Comparison of ENCODE assay signal across 1 cellular context in the genomic region with DNA sequence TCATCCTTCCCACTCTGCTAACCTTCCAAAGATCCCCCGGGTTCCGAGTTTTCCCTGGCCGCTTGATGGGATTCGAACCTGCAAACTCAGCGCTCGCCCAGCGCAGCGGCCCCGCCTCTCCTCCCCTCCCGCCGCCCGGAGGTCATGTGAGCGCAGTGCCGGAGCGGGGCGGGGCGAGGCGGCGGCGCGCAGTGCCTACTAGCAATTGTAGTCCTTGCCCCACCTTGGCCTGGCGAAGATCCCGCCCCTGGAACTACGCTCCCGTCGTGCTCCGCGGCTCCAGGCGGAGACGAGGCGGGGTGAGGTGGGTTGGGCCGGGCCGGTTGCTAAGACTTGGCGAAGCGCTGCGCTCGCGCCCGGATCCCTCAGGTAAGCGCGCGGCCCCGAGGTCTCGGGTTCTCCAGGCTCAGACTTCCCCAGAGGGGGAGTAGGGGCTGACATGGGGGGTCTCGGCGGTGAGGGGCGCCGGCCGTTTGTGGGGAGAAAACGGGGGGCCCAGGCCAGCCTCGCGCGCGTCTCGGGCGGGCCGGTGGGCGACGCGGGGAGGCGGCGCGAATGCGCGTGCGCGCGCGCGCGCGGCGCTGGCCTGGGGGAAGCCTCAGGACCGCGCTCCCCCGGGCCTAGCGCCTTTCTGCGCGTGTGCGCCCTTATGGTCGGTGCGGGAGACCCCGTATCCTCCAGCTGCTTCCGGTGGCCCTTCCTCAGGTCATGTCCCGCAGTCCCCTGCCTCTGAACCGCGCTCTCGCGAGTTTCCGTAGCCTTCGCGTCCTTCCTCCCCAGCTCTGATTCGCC.
TF ChIP-seq lines count a peak whose summit lies in the region.

A gene (plus strand): TSS at position 329 of the 792 bp plus-strand sequence. CDS start 6,649 bp downstream, outside the sequence.
A gene with protein sequence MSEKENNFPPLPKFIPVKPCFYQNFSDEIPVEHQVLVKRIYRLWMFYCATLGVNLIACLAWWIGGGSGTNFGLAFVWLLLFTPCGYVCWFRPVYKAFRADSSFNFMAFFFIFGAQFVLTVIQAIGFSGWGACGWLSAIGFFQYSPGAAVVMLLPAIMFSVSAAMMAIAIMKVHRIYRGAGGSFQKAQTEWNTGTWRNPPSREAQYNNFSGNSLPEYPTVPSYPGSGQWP (plus strand): TSS at position 329 of the 792 bp plus-strand sequence. CDS start 9,621 bp downstream, outside the sequence.

TF ChIP-seq in K562, 482 proteins besides CTCF, POLR2A, EP300 and RAD21 (continued from another document and continues in another):
- TF ChIP-seq, protein P1, sequence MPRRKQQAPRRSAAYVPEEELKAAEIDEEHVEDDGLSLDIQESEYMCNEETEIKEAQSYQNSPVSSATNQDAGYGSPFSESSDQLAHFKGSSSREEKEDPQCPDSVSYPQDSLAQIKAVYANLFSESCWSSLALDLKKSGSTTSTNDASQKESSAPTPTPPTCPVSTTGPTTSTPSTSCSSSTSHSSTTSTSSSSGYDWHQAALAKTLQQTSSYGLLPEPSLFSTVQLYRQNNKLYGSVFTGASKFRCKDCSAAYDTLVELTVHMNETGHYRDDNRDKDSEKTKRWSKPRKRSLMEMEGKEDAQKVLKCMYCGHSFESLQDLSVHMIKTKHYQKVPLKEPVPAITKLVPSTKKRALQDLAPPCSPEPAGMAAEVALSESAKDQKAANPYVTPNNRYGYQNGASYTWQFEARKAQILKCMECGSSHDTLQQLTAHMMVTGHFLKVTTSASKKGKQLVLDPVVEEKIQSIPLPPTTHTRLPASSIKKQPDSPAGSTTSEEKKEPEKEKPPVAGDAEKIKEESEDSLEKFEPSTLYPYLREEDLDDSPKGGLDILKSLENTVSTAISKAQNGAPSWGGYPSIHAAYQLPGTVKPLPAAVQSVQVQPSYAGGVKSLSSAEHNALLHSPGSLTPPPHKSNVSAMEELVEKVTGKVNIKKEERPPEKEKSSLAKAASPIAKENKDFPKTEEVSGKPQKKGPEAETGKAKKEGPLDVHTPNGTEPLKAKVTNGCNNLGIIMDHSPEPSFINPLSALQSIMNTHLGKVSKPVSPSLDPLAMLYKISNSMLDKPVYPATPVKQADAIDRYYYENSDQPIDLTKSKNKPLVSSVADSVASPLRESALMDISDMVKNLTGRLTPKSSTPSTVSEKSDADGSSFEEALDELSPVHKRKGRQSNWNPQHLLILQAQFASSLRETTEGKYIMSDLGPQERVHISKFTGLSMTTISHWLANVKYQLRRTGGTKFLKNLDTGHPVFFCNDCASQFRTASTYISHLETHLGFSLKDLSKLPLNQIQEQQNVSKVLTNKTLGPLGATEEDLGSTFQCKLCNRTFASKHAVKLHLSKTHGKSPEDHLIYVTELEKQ (CRISPR knock-in tag; IDR thresholded peaks at IDR 0.05): no peak
- no peak for TF ChIP-seq XRCC4 (IDR thresholded peaks at IDR 0.05; ENCODE audit: extremely low read depth, insufficient read depth, insufficient read length)
- TF ChIP-seq DPF2 (IDR thresholded peaks at IDR 0.05): no peak; the same call in 1 of the 2 replicates
- TF ChIP-seq, protein P2, sequence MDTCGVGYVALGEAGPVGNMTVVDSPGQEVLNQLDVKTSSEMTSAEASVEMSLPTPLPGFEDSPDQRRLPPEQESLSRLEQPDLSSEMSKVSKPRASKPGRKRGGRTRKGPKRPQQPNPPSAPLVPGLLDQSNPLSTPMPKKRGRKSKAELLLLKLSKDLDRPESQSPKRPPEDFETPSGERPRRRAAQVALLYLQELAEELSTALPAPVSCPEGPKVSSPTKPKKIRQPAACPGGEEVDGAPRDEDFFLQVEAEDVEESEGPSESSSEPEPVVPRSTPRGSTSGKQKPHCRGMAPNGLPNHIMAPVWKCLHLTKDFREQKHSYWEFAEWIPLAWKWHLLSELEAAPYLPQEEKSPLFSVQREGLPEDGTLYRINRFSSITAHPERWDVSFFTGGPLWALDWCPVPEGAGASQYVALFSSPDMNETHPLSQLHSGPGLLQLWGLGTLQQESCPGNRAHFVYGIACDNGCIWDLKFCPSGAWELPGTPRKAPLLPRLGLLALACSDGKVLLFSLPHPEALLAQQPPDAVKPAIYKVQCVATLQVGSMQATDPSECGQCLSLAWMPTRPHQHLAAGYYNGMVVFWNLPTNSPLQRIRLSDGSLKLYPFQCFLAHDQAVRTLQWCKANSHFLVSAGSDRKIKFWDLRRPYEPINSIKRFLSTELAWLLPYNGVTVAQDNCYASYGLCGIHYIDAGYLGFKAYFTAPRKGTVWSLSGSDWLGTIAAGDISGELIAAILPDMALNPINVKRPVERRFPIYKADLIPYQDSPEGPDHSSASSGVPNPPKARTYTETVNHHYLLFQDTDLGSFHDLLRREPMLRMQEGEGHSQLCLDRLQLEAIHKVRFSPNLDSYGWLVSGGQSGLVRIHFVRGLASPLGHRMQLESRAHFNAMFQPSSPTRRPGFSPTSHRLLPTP (IDR thresholded peaks at IDR 0.05; ENCODE audit: borderline replicate concordance, extremely low read depth, insufficient read length): peak; percentile 99
- TF ChIP-seq, protein P3, sequence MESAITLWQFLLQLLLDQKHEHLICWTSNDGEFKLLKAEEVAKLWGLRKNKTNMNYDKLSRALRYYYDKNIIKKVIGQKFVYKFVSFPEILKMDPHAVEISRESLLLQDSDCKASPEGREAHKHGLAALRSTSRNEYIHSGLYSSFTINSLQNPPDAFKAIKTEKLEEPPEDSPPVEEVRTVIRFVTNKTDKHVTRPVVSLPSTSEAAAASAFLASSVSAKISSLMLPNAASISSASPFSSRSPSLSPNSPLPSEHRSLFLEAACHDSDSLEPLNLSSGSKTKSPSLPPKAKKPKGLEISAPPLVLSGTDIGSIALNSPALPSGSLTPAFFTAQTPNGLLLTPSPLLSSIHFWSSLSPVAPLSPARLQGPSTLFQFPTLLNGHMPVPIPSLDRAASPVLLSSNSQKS (CRISPR knock-in tag; IDR thresholded peaks at IDR 0.05): no peak
- TF ChIP-seq, protein P4, sequence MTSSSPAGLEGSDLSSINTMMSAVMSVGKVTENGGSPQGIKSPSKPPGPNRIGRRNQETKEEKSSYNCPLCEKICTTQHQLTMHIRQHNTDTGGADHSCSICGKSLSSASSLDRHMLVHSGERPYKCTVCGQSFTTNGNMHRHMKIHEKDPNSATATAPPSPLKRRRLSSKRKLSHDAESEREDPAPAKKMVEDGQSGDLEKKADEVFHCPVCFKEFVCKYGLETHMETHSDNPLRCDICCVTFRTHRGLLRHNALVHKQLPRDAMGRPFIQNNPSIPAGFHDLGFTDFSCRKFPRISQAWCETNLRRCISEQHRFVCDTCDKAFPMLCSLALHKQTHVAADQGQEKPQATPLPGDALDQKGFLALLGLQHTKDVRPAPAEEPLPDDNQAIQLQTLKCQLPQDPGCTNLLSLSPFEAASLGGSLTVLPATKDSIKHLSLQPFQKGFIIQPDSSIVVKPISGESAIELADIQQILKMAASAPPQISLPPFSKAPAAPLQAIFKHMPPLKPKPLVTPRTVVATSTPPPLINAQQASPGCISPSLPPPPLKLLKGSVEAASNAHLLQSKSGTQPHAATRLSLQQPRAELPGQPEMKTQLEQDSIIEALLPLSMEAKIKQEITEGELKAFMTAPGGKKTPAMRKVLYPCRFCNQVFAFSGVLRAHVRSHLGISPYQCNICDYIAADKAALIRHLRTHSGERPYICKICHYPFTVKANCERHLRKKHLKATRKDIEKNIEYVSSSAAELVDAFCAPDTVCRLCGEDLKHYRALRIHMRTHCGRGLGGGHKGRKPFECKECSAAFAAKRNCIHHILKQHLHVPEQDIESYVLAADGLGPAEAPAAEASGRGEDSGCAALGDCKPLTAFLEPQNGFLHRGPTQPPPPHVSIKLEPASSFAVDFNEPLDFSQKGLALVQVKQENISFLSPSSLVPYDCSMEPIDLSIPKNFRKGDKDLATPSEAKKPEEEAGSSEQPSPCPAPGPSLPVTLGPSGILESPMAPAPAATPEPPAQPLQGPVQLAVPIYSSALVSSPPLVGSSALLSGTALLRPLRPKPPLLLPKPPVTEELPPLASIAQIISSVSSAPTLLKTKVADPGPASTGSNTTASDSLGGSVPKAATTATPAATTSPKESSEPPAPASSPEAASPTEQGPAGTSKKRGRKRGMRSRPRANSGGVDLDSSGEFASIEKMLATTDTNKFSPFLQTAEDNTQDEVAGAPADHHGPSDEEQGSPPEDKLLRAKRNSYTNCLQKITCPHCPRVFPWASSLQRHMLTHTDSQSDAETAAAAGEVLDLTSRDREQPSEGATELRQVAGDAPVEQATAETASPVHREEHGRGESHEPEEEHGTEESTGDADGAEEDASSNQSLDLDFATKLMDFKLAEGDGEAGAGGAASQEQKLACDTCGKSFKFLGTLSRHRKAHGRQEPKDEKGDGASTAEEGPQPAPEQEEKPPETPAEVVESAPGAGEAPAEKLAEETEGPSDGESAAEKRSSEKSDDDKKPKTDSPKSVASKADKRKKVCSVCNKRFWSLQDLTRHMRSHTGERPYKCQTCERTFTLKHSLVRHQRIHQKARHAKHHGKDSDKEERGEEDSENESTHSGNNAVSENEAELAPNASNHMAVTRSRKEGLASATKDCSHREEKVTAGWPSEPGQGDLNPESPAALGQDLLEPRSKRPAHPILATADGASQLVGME (CRISPR knock-in tag; IDR thresholded peaks at IDR 0.05): no peak
- TF ChIP-seq, protein P5, sequence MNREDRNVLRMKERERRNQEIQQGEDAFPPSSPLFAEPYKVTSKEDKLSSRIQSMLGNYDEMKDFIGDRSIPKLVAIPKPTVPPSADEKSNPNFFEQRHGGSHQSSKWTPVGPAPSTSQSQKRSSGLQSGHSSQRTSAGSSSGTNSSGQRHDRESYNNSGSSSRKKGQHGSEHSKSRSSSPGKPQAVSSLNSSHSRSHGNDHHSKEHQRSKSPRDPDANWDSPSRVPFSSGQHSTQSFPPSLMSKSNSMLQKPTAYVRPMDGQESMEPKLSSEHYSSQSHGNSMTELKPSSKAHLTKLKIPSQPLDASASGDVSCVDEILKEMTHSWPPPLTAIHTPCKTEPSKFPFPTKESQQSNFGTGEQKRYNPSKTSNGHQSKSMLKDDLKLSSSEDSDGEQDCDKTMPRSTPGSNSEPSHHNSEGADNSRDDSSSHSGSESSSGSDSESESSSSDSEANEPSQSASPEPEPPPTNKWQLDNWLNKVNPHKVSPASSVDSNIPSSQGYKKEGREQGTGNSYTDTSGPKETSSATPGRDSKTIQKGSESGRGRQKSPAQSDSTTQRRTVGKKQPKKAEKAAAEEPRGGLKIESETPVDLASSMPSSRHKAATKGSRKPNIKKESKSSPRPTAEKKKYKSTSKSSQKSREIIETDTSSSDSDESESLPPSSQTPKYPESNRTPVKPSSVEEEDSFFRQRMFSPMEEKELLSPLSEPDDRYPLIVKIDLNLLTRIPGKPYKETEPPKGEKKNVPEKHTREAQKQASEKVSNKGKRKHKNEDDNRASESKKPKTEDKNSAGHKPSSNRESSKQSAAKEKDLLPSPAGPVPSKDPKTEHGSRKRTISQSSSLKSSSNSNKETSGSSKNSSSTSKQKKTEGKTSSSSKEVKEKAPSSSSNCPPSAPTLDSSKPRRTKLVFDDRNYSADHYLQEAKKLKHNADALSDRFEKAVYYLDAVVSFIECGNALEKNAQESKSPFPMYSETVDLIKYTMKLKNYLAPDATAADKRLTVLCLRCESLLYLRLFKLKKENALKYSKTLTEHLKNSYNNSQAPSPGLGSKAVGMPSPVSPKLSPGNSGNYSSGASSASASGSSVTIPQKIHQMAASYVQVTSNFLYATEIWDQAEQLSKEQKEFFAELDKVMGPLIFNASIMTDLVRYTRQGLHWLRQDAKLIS (CRISPR knock-in tag; IDR thresholded peaks at IDR 0.05): 0 out of 2 replicates have a peak, but pooled peaks have one; percentile 60
- peak in 1 of 2 experiments; percentile 55; a peak in 1 of 3 replicates for TF ChIP-seq CBX3 (IDR thresholded peaks at IDR 0.05; ENCODE audit: borderline replicate concordance in 1 of 2, low read length in 2 of 2)
- no peak for TF ChIP-seq PRMT5 (CRISPR knock-in tag; IDR thresholded peaks at IDR 0.05)
- peak; percentile 93 for TF ChIP-seq GABPA (tag; conservative IDR thresholded peaks at IDR 0.05; ENCODE audit: low read depth)
- no peak for TF ChIP-seq ZFP36 (IDR thresholded peaks at IDR 0.05; ENCODE audit: low read depth, low read length, partially characterized antibody)
- TF ChIP-seq SREBF2 (CRISPR knock-in tag; IDR thresholded peaks at IDR 0.05): no peak
- TF ChIP-seq, protein P6, sequence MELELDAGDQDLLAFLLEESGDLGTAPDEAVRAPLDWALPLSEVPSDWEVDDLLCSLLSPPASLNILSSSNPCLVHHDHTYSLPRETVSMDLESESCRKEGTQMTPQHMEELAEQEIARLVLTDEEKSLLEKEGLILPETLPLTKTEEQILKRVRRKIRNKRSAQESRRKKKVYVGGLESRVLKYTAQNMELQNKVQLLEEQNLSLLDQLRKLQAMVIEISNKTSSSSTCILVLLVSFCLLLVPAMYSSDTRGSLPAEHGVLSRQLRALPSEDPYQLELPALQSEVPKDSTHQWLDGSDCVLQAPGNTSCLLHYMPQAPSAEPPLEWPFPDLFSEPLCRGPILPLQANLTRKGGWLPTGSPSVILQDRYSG (tag; conservative IDR thresholded peaks at IDR 0.05; ENCODE audit: low read depth): no peak
- peak; percentile 58; the same call in 1 of the 2 replicates for TF ChIP-seq BCOR (IDR thresholded peaks at IDR 0.05)
- TF ChIP-seq EP400 (IDR thresholded peaks at IDR 0.05): peak; percentile 58; the same call in 1 of the 2 replicates
- TF ChIP-seq NR2C1 (IDR thresholded peaks at IDR 0.05): peak; percentile 99
- peak; percentile 99 for TF ChIP-seq NR2C1 (tag; IDR thresholded peaks at IDR 0.05)
- no peak for TF ChIP-seq ZFP1 (CRISPR knock-in tag; IDR thresholded peaks at IDR 0.05)
- TF ChIP-seq, protein P7, sequence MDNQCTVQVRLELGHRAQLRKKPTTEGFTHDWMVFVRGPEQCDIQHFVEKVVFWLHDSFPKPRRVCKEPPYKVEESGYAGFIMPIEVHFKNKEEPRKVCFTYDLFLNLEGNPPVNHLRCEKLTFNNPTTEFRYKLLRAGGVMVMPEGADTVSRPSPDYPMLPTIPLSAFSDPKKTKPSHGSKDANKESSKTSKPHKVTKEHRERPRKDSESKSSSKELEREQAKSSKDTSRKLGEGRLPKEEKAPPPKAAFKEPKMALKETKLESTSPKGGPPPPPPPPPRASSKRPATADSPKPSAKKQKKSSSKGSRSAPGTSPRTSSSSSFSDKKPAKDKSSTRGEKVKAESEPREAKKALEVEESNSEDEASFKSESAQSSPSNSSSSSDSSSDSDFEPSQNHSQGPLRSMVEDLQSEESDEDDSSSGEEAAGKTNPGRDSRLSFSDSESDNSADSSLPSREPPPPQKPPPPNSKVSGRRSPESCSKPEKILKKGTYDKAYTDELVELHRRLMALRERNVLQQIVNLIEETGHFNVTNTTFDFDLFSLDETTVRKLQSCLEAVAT (IDR thresholded peaks at IDR 0.05): no peak
- TF ChIP-seq, protein P8, sequence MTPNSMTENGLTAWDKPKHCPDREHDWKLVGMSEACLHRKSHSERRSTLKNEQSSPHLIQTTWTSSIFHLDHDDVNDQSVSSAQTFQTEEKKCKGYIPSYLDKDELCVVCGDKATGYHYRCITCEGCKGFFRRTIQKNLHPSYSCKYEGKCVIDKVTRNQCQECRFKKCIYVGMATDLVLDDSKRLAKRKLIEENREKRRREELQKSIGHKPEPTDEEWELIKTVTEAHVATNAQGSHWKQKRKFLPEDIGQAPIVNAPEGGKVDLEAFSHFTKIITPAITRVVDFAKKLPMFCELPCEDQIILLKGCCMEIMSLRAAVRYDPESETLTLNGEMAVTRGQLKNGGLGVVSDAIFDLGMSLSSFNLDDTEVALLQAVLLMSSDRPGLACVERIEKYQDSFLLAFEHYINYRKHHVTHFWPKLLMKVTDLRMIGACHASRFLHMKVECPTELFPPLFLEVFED (CRISPR knock-in tag; conservative IDR thresholded peaks at IDR 0.05): no peak
- TF ChIP-seq, protein P9, sequence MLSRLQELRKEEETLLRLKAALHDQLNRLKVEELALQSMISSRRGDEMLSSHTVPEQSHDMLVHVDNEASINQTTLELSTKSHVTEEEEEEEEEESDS (CRISPR knock-in tag; IDR thresholded peaks at IDR 0.05): no peak
- peak in 1 of 2 experiments; percentile 48; a peak in 1 of 4 replicates for TF ChIP-seq NONO (IDR thresholded peaks at IDR 0.05; ENCODE audit: low read depth in 2 of 2, low read length in 1 of 2)
- TF ChIP-seq, protein P10, sequence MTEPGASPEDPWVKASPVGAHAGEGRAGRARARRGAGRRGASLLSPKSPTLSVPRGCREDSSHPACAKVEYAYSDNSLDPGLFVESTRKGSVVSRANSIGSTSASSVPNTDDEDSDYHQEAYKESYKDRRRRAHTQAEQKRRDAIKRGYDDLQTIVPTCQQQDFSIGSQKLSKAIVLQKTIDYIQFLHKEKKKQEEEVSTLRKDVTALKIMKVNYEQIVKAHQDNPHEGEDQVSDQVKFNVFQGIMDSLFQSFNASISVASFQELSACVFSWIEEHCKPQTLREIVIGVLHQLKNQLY (CRISPR knock-in tag; conservative IDR thresholded peaks at IDR 0.05): no peak
